ENCODE assay signal across 20 cellular contexts in the genomic region with DNA sequence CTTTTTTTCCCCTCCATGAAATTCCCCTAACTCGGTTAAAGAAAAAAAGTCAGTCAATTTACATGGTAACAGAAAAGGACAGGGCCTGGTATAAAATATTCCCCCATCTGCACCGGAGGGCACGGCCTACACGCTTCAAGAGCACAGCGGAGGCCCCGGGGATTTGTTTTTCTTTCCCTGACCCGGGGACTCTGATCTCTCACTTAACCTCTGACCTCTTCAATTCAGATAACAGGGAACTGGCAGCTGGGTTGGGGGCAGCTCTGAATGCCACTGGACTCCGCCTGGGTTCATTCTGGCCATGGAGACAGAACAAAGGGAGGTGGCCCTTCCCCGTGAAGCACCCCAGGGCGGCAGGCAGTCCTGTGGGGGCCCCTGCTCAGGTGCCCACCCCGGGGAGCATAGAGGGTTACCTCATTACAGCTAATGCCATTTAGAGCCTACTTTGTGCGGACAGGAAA.
A peak's percentile ranks its signal among the peaks of the same experiment; 100 is the strongest.
DNase-seq lines count a peak whose midpoint lies in the region; ATAC-seq, FAIRE-seq and TF ChIP-seq lines count a peak whose summit lies in the region.
"Had no signal": no experiment of that assay in that cellular context is flagged by ENCODE, and none has a peak within 500 bp of the region (broad histone marks: within the 10 kb centered on the region; RNA-seq: fewer than 3 reads in every experiment).

No MANE protein-coding gene starts in this region.

- peaks cover 27% of the 10 kb centered on the region for H3K4me1 ChIP-seq in GM23338 (ENCODE audit: insufficient read depth)

- no peaks in the 10 kb centered on the region for H3F3A ChIP-seq in GM23338 (replicated peaks; ENCODE audit: low read depth)

- H3K36me3 Mint-ChIP-seq in GM23338 (ENCODE audit: low read depth): no peaks in the 10 kb centered on the region
- H3K36me3 Mint-ChIP-seq: naive thymus-derived CD4-positive, alpha-beta T cell had no signal

- H3K9me3 Mint-ChIP-seq in GM23338: no peaks in the 10 kb centered on the region
- H3K9me3 Mint-ChIP-seq: activated T-cell treated with anti-CD3 and anti-CD28 coated beads, Interleukin-2, amount 50 U/mL, for 72 hours; naive thymus-derived CD4-positive, alpha-beta T cell; stimulated activated naive CD8-positive, alpha-beta T cell treated with anti-CD3 and anti-CD28 coated beads, Interleukin-15, Interleukin-2, amounts not matched to agents 100 ng/mL and 50 ng/mL, for 24 hours had no signal

- H2AFZ ChIP-seq in GM23338: peak overlapping the region; percentile 57

- peak overlapping the region; percentile 60 for H3K4me2 ChIP-seq in GM23338

- peaks cover 17% of the 10 kb centered on the region for H3K27me3 Mint-ChIP-seq in GM23338 (ENCODE audit: insufficient read depth, low read depth, poor library complexity)
- H3K27me3 Mint-ChIP-seq: naive thymus-derived CD4-positive, alpha-beta T cell had no signal

- ATAC-seq in GM23338 (peak; percentile 86), left lobe of liver (peak; percentile 90), SK-N-SH treated with all-trans-retinoic acid at 6 μM for 48 hours (no peak)
- ATAC-seq: activated CD8-positive, alpha-beta T cell treated with anti-CD3 and anti-CD28 coated beads, Interleukin-2, amount 10 ng/mL, durations not matched to agents 7 days and 5 days; activated T-cell treated with anti-CD3 and anti-CD28 coated beads, Interleukin-2, amount 50 U/mL, for 72 hours; naive thymus-derived CD4-positive, alpha-beta T cell had no signal

- no peaks in the 10 kb centered on the region for H4K20me1 ChIP-seq in GM23338 (replicated peaks; ENCODE audit: insufficient read depth)

- no peaks in the 10 kb centered on the region for H3K36me3 ChIP-seq in GM23338 (ENCODE audit: insufficient read depth)

- TF ChIP-seq CTCF in GM23338 (conservative IDR thresholded peaks at IDR 0.05; ENCODE audit: low read depth in 2 of 2): no peak

- H3K27ac ChIP-seq in GM23338 (ENCODE audit: low read depth): peak overlapping the region; percentile 64; the same call in 1 of the 2 replicates
- H3K27ac ChIP-seq: VCaP had no signal

- H3K4me1 Mint-ChIP-seq in GM23338: peaks cover 27% of the 10 kb centered on the region

- no peak overlapping the region for H3K27ac Mint-ChIP-seq in GM23338
- H3K27ac Mint-ChIP-seq: activated CD8-positive, alpha-beta T cell treated with anti-CD3 and anti-CD28 coated beads, Interleukin-2, amount 10 ng/mL, durations not matched to agents 7 days and 5 days; activated T-cell treated with anti-CD3 and anti-CD28 coated beads, Interleukin-2, amount 50 U/mL, for 72 hours; stimulated activated naive CD8-positive, alpha-beta T cell treated with anti-CD3 and anti-CD28 coated beads, Interleukin-15, Interleukin-2, amounts not matched to agents 100 ng/mL and 50 ng/mL, for 24 hours had no signal

- no peak overlapping the region for H3K4me3 Mint-ChIP-seq in GM23338
- H3K4me3 Mint-ChIP-seq: activated CD8-positive, alpha-beta T cell treated with anti-CD3 and anti-CD28 coated beads, Interleukin-2, amount 10 ng/mL, durations not matched to agents 7 days and 5 days; activated T-cell treated with anti-CD3 and anti-CD28 coated beads, Interleukin-2, amount 50 U/mL, for 72 hours; naive thymus-derived CD4-positive, alpha-beta T cell; stimulated activated naive CD8-positive, alpha-beta T cell treated with anti-CD3 and anti-CD28 coated beads, Interleukin-15, Interleukin-2, amounts not matched to agents 100 ng/mL and 50 ng/mL, for 24 hours had no signal

- H3K9me2 ChIP-seq in GM23338 (ENCODE audit: insufficient read depth): no peaks in the 10 kb centered on the region

- FAIRE-seq in H54 (lab: Jason Lieb, UNC): no peak
- FAIRE-seq: bronchial epithelial cell had no signal

- no peak overlapping the region for H3K4me3 ChIP-seq in GM23338

- DNase-seq in GM23338 (ENCODE audit: low spot score) (peak; percentile 57), SK-N-DZ (ENCODE audit: low spot score) (peak; percentile 27), left lobe of liver (ENCODE audit: low spot score) (peak; percentile 86), retina (peak; percentile 44), H54 (ENCODE audit: insufficient read length, low spot score) (no peak), NK-92 (lab: John Stamatoyannopoulos, UW; ENCODE audit: unreplicated experiment) (no peak), EL (no peak)
- DNase-seq: activated CD8-positive, alpha-beta T cell treated with anti-CD3 and anti-CD28 coated beads, Interleukin-2, amount 10 ng/mL, durations not matched to agents 7 days and 5 days; activated T-cell treated with anti-CD3 and anti-CD28 coated beads, Interleukin-2, amount 50 U/mL, for 72 hours; effector CD4-positive, alpha-beta T cell; KG1; naive thymus-derived CD4-positive, alpha-beta T cell; NCI-H1092; NCI-H2171; NK-92 treated with Interleukin-12 subunit alpha and Interleukin-12 subunit beta, amount 100 ng/mL, for 24 hours; RPMI8226 had no signal

- no peak for TF ChIP-seq POLR2A in H54 (IDR thresholded peaks at IDR 0.05; ENCODE audit: low read depth, low read length)

- H3K79me2 ChIP-seq in GM23338 (replicated peaks; ENCODE audit: insufficient read depth): no peaks in the 10 kb centered on the region

- no peaks in the 10 kb centered on the region for H3K27me3 ChIP-seq in GM23338 (ENCODE audit: insufficient read depth)

TF ChIP-seq in GM23338, 12 proteins besides CTCF, POLR2A, EP300 and RAD21:
- no peak for TF ChIP-seq ETS1 (IDR thresholded peaks at IDR 0.05)
- TF ChIP-seq, protein P1, sequence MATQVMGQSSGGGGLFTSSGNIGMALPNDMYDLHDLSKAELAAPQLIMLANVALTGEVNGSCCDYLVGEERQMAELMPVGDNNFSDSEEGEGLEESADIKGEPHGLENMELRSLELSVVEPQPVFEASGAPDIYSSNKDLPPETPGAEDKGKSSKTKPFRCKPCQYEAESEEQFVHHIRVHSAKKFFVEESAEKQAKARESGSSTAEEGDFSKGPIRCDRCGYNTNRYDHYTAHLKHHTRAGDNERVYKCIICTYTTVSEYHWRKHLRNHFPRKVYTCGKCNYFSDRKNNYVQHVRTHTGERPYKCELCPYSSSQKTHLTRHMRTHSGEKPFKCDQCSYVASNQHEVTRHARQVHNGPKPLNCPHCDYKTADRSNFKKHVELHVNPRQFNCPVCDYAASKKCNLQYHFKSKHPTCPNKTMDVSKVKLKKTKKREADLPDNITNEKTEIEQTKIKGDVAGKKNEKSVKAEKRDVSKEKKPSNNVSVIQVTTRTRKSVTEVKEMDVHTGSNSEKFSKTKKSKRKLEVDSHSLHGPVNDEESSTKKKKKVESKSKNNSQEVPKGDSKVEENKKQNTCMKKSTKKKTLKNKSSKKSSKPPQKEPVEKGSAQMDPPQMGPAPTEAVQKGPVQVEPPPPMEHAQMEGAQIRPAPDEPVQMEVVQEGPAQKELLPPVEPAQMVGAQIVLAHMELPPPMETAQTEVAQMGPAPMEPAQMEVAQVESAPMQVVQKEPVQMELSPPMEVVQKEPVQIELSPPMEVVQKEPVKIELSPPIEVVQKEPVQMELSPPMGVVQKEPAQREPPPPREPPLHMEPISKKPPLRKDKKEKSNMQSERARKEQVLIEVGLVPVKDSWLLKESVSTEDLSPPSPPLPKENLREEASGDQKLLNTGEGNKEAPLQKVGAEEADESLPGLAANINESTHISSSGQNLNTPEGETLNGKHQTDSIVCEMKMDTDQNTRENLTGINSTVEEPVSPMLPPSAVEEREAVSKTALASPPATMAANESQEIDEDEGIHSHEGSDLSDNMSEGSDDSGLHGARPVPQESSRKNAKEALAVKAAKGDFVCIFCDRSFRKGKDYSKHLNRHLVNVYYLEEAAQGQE (IDR thresholded peaks at IDR 0.05; ENCODE audit: unreplicated experiment): no peak
TF ChIP-seq in GM23338: peak in this region for 0.

TF ChIP-seq in SK-N-SH treated with all-trans-retinoic acid at 6 μM for 48 hours, 23 proteins besides CTCF, POLR2A, EP300 and RAD21:
- TF ChIP-seq TCF4 (CRISPR knock-in tag; IDR thresholded peaks at IDR 0.05; ENCODE audit: borderline replicate concordance) (no peak), GLIS3 (CRISPR knock-in tag; IDR thresholded peaks at IDR 0.05) (no peak), ZNF565 (CRISPR knock-in tag; conservative IDR thresholded peaks at IDR 0.05; ENCODE audit: low read depth) (no peak), BACH2 (CRISPR knock-in tag; IDR thresholded peaks at IDR 0.05; ENCODE audit: borderline replicate concordance) (no peak), RARB (CRISPR knock-in tag; IDR thresholded peaks at IDR 0.05) (no peak), TOX (CRISPR knock-in tag; IDR thresholded peaks at IDR 0.05; ENCODE audit: borderline replicate concordance) (no peak), ZNF70 (CRISPR knock-in tag; IDR thresholded peaks at IDR 0.05) (no peak), ISL1 (CRISPR knock-in tag; IDR thresholded peaks at IDR 0.05) (no peak), ESRRG (CRISPR knock-in tag; IDR thresholded peaks at IDR 0.05) (no peak), OSR1 (CRISPR knock-in tag; IDR thresholded peaks at IDR 0.05) (no peak), ZFP3 (CRISPR knock-in tag; IDR thresholded peaks at IDR 0.05) (no peak)
- TF ChIP-seq, protein P2, sequence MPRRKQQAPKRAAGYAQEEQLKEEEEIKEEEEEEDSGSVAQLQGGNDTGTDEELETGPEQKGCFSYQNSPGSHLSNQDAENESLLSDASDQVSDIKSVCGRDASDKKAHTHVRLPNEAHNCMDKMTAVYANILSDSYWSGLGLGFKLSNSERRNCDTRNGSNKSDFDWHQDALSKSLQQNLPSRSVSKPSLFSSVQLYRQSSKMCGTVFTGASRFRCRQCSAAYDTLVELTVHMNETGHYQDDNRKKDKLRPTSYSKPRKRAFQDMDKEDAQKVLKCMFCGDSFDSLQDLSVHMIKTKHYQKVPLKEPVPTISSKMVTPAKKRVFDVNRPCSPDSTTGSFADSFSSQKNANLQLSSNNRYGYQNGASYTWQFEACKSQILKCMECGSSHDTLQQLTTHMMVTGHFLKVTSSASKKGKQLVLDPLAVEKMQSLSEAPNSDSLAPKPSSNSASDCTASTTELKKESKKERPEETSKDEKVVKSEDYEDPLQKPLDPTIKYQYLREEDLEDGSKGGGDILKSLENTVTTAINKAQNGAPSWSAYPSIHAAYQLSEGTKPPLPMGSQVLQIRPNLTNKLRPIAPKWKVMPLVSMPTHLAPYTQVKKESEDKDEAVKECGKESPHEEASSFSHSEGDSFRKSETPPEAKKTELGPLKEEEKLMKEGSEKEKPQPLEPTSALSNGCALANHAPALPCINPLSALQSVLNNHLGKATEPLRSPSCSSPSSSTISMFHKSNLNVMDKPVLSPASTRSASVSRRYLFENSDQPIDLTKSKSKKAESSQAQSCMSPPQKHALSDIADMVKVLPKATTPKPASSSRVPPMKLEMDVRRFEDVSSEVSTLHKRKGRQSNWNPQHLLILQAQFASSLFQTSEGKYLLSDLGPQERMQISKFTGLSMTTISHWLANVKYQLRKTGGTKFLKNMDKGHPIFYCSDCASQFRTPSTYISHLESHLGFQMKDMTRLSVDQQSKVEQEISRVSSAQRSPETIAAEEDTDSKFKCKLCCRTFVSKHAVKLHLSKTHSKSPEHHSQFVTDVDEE (CRISPR knock-in tag; IDR thresholded peaks at IDR 0.05): no peak

Comparison
In these comparisons a context has a peak if more than half of its experiments do, and no peak if none do; other contexts are left out.
1. DNase-seq: peak in GM23338 (single experiment), SK-N-DZ (single experiment), left lobe of liver (single experiment) and retina (single experiment); none in H54 (single experiment), NK-92 (single experiment) and EL (single experiment).